Comparison of ENCODE assay signal across 12 cellular contexts in the genomic region with DNA sequence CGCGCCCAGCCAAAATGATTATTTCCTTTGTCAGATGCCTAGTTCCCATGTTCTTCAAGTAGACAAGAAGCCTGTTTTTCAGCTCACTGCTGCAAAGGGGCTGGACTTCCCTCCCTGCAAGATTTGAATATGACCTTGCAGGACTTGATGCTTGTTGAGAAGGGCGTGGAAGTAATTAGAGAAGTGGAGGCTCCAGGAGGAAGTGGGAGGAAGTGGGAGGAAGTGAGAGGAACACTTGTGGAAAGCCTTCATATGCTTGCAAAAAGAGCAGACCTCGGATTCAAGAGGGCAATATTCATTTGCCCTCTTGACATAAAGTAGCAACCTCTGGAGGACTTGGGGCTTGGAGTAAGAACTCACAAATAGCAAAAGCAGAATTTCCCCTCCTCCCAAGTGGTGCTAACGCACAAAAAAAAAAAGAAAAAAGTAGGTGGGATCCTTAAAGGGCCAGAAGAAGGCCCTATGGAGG. TPM values are rescaled to one million over a fixed set of nuclear protein-coding genes. Genes with fewer than 3 reads are reported as not detected.
DNase-seq lines count a peak whose midpoint lies in the region; ATAC-seq and TF ChIP-seq lines count a peak whose summit lies in the region.
"Had no signal": no experiment of that assay in that cellular context is flagged by ENCODE, and none has a peak within 500 bp of the region (broad histone marks: within the 10 kb centered on the region; RNA-seq: fewer than 3 reads in every experiment).

No MANE protein-coding gene starts in this region.

- H2BK5ac ChIP-seq in mesendoderm (ENCODE audit: low read length), result no peak overlapping the region

- no peak overlapping the region for H3K4me2 ChIP-seq in mesendoderm (ENCODE audit: low read length)

- no peak overlapping the region for H3K18ac ChIP-seq in mesendoderm (ENCODE audit: low read length)

- H3K9me3 ChIP-seq in HEK293 (ENCODE audit: control insufficient read depth, insufficient read depth, low read depth, low read length), result no peaks in the 10 kb centered on the region
- H3K9me3 ChIP-seq in subcutaneous abdominal adipose tissue (ENCODE audit: control insufficient read depth in 5 of 5, low read length in 5 of 5), result no peaks in the 10 kb centered on the region

- intact Hi-C loops in left ventricle myocardium superior (cut with micrococcal nuclease), result no loop called here

- H3K27me3 ChIP-seq in subcutaneous abdominal adipose tissue (ENCODE audit: control insufficient read depth in 5 of 5, insufficient read depth in 4 of 5, low read length in 5 of 5), result no peaks in the 10 kb centered on the region
- no peaks in the 10 kb centered on the region for H3K27me3 ChIP-seq in mesendoderm (ENCODE audit: insufficient read depth, low read length, poor library complexity)
- H3K27me3 ChIP-seq: brain microvascular endothelial cell had no signal

- H3K23ac ChIP-seq in mesendoderm (ENCODE audit: low read length), result no peak overlapping the region

- in situ Hi-C loops in GM13976 (cut with MboI; ENCODE audit: low sequenced_read_pairs, unreplicated experiment), result no loop called here

- no peak overlapping the region for H2BK120ac ChIP-seq in mesendoderm (ENCODE audit: low read depth, low read length)

- H3K9ac ChIP-seq in subcutaneous abdominal adipose tissue (ENCODE audit: low read length in 5 of 5) (no peak overlapping the region), mesendoderm (ENCODE audit: low read length) (no peak overlapping the region)

- POLR2A ChIA-PET in HEK293 (lab: Yijun Ruan, JAX), result interaction anchor here (0.6 kb wide), 1 partner anchor 479 kb away, joined by 3 read pairs; no protein-coding TSS in a partner anchor

- H3K36me3 ChIP-seq in HEK293 (ENCODE audit: control insufficient read depth in 2 of 2, insufficient read depth in 1 of 2, low read length in 2 of 2), result no peaks in the 10 kb centered on the region
- no peaks in the 10 kb centered on the region for H3K36me3 ChIP-seq in subcutaneous abdominal adipose tissue (ENCODE audit: control insufficient read depth in 5 of 5, insufficient read depth in 5 of 5, low read length in 5 of 5)
- H3K36me3 ChIP-seq in mesendoderm (ENCODE audit: control insufficient read depth, insufficient read depth, low read length), result no peaks in the 10 kb centered on the region
- H3K36me3 ChIP-seq: brain microvascular endothelial cell had no signal

- no peak overlapping the region for H3K27ac ChIP-seq in HEK293 (ENCODE audit: extremely low read depth, low read depth, low read length)
- peak overlapping the region; percentile 41 for H3K27ac ChIP-seq in subcutaneous abdominal adipose tissue (ENCODE audit: low read depth, low read length)
- H3K27ac ChIP-seq in mesendoderm (ENCODE audit: low read depth, low read length), result no peak overlapping the region
- H3K27ac ChIP-seq: brain microvascular endothelial cell had no signal

- H2AK5ac ChIP-seq in mesendoderm (ENCODE audit: low read length), result no peak overlapping the region

- ATAC-seq in left ventricle myocardium superior, result peak; percentile 77
- ATAC-seq: activated CD8-positive, alpha-beta memory T cell treated with anti-CD3 and anti-CD28 coated beads, Interleukin-2, amount 10 ng/mL, durations not matched to agents 7 days and 5 days had no signal

- DNase-seq in SIG-M5 (lab: John Stamatoyannopoulos, UW), result peak; percentile 79
- DNase-seq in left ventricle myocardium superior, result no peak
- no peak for DNase-seq in DMS53 treated with DMSO at 0.1 percent for 48 hours (lab: John Stamatoyannopoulos, UW; ENCODE audit: unreplicated experiment)
- DNase-seq in GM13976 (ENCODE audit: low spot score), result no peak
- DNase-seq in mesendoderm, result no peak
- DNase-seq in foreskin melanocyte, result no peak
- DNase-seq: activated CD8-positive, alpha-beta memory T cell treated with anti-CD3 and anti-CD28 coated beads, Interleukin-2, amount 10 ng/mL, durations not matched to agents 7 days and 5 days; brain microvascular endothelial cell; DND-41; NCI-H1048 had no signal

- H3K56ac ChIP-seq in mesendoderm (ENCODE audit: low read length), result no peak overlapping the region

- no peak overlapping the region for H4K8ac ChIP-seq in mesendoderm (ENCODE audit: low read depth, low read length)

- no peaks in the 10 kb centered on the region for H3K79me1 ChIP-seq in mesendoderm (ENCODE audit: low read length)

- H2BK15ac ChIP-seq in mesendoderm (replicated peaks; ENCODE audit: low read depth), result no peak overlapping the region

- no peaks in the 10 kb centered on the region for H3K79me2 ChIP-seq in mesendoderm (ENCODE audit: control insufficient read depth, insufficient read depth, low read length)

- no peak for TF ChIP-seq CTCF in HEK293 (tag by site-specific recombination; IDR thresholded peaks at IDR 0.05)
- no peak for TF ChIP-seq CTCF in GM13976 (IDR thresholded peaks at IDR 0.05; ENCODE audit: borderline replicate concordance, control extremely low read depth, extremely low read depth, insufficient read depth, missing control alignments)

- H3K4me3 ChIP-seq in HEK293 (ENCODE audit: low read depth, low read length) (no peak overlapping the region), subcutaneous abdominal adipose tissue (ENCODE audit: low read depth in 1 of 5, low read length in 5 of 5) (peak overlapping the region in 1 of 5 donors; percentile 17), mesendoderm (ENCODE audit: low read length) (no peak overlapping the region)

- CTCF ChIA-PET in HEK293 (lab: Yijun Ruan, JAX), result no interaction called here

- H3K4me1 ChIP-seq in HEK293 (ENCODE audit: control insufficient read depth, insufficient read depth, low read length) (no peaks in the 10 kb centered on the region), subcutaneous abdominal adipose tissue (ENCODE audit: control insufficient read depth in 5 of 5, insufficient read depth in 5 of 5, low read length in 5 of 5) (peaks cover 4 to 42% (median 35%) of the 10 kb centered on the region in 5 donors), mesendoderm (ENCODE audit: control insufficient read depth, low read depth, low read length) (no peaks in the 10 kb centered on the region)

- no peak overlapping the region for H3K4ac ChIP-seq in mesendoderm (ENCODE audit: low read depth, low read length)

- no CpG with 5 or more reads among the region's 5 CpGs for WGBS in mesendoderm (ENCODE audit: extremely low coverage, insufficient coverage, low lambda C conversion rate)

- H4K5ac ChIP-seq in mesendoderm (ENCODE audit: low read length), result no peak overlapping the region

TF ChIP-seq in HEK293, 187 proteins besides CTCF, POLR2A, EP300 and RAD21:
- TF ChIP-seq, protein P1, sequence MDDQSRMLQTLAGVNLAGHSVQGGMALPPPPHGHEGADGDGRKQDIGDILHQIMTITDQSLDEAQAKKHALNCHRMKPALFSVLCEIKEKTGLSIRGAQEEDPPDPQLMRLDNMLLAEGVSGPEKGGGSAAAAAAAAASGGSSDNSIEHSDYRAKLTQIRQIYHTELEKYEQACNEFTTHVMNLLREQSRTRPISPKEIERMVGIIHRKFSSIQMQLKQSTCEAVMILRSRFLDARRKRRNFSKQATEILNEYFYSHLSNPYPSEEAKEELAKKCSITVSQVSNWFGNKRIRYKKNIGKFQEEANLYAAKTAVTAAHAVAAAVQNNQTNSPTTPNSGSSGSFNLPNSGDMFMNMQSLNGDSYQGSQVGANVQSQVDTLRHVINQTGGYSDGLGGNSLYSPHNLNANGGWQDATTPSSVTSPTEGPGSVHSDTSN (CRISPR knock-in tag; IDR thresholded peaks at IDR 0.05), result no peak
- TF ChIP-seq ZFHX2 (tag by site-specific recombination; conservative IDR thresholded peaks at IDR 0.05), result peak; percentile 81
- no peak for TF ChIP-seq ZNF521 (tag by site-specific recombination; IDR thresholded peaks at IDR 0.05)
- TF ChIP-seq, protein P2, sequence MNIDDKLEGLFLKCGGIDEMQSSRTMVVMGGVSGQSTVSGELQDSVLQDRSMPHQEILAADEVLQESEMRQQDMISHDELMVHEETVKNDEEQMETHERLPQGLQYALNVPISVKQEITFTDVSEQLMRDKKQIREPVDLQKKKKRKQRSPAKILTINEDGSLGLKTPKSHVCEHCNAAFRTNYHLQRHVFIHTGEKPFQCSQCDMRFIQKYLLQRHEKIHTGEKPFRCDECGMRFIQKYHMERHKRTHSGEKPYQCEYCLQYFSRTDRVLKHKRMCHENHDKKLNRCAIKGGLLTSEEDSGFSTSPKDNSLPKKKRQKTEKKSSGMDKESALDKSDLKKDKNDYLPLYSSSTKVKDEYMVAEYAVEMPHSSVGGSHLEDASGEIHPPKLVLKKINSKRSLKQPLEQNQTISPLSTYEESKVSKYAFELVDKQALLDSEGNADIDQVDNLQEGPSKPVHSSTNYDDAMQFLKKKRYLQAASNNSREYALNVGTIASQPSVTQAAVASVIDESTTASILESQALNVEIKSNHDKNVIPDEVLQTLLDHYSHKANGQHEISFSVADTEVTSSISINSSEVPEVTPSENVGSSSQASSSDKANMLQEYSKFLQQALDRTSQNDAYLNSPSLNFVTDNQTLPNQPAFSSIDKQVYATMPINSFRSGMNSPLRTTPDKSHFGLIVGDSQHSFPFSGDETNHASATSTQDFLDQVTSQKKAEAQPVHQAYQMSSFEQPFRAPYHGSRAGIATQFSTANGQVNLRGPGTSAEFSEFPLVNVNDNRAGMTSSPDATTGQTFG (tag by site-specific recombination; IDR thresholded peaks at IDR 0.05; ENCODE audit: borderline replicate concordance), result no peak
- no peak for TF ChIP-seq ZNF366 (tag by site-specific recombination; conservative IDR thresholded peaks at IDR 0.05)
- TF ChIP-seq EGR2 (tag by site-specific recombination; IDR thresholded peaks at IDR 0.05; ENCODE audit: low read depth), result peak; percentile 79; the same call in 1 of the 2 replicates
- TF ChIP-seq ZNF426 (tag by site-specific recombination; IDR thresholded peaks at IDR 0.05), result no peak
TF ChIP-seq in HEK293: peak in this region for 2.

RNA-seq across cellular contexts. Expression of a gene that starts 20.8 kb away (rescaled TPM):
- 599 TPM for total RNA-seq in left ventricle myocardium superior
- polyA plus RNA-seq in mesendoderm (2013, experiment 1 of 2), result 91.6 TPM
- polyA plus RNA-seq in mesendoderm (2013, experiment 2 of 2), result 93.2 TPM

RNA-seq across cellular contexts. Expression of a gene that starts 34.1 kb away (rescaled TPM):
- 66.1 TPM for total RNA-seq in left ventricle myocardium superior
- 10.7 TPM for polyA plus RNA-seq in mesendoderm (2013, experiment 1 of 2)
- 11.0 TPM for polyA plus RNA-seq in mesendoderm (2013, experiment 2 of 2)
